2 cellular contexts compared by ENCODE assay signal in genomic region chr1:214476229-214476957, GRCh38.
TF ChIP-seq lines count a peak whose summit lies in the region.

No MANE protein-coding gene starts in this region.

TF ChIP-seq in IMR-90, 13 proteins besides CTCF, POLR2A, EP300 and RAD21:
- TF ChIP-seq RCOR1 (IDR thresholded peaks at IDR 0.05; ENCODE audit: insufficient replicate concordance, low read length) = no peak
- no peak for TF ChIP-seq MXI1 (IDR thresholded peaks at IDR 0.05; ENCODE audit: borderline replicate concordance, low read depth, low read length)

TF ChIP-seq in H1, 55 proteins besides CTCF, POLR2A, EP300 and RAD21:
- no peak for TF ChIP-seq TBP (IDR thresholded peaks at IDR 0.05; ENCODE audit: low read depth, low read length)
